Comparison of ENCODE assay signal across 14 cellular contexts in the genomic region with DNA sequence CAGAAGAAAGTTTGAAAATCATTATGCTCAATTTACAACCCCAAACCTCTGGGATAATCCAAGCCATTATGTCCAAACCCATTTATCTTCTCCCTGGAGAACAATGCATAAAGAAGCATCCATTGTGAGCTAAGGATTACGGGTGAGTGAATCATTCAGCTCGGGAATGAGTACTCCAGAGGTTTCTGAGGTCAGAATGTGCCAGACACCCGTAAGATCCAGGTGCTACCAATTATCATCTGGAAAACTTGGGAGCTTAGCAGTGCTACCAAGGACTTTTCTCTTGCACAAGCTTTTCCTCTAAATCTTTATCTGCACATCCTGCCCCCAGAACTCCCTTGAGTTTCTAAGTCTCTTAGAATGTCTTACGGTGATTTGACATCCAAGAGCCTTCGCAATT. TPM values are rescaled to one million over a fixed set of nuclear protein-coding genes. Genes with fewer than 3 reads are reported as not detected.
DNase-seq lines count a peak whose midpoint lies in the region; ATAC-seq and TF ChIP-seq lines count a peak whose summit lies in the region.
"Had no signal": no experiment of that assay in that cellular context is flagged by ENCODE, and none has a peak within 500 bp of the region (broad histone marks: within the 10 kb centered on the region; RNA-seq: fewer than 3 reads in every experiment).

No MANE protein-coding gene starts in this region.

- TF ChIP-seq CTCF in AG09309 (IDR thresholded peaks at IDR 0.05; ENCODE audit: control insufficient read depth, insufficient read depth, low read depth, low read length, missing control alignments) (no peak), HFF-Myc (IDR thresholded peaks at IDR 0.05; ENCODE audit: low read depth, low read length, missing control alignments) (no peak), astrocyte of the spinal cord (IDR thresholded peaks at IDR 0.05; ENCODE audit: low read depth, low read length) (no peak), chondrocyte (IDR thresholded peaks at IDR 0.05) (no peak)

- in situ Hi-C loops in astrocyte of the spinal cord (cut with HindIII; ENCODE audit: low sequenced_read_pairs) = no loop called here

- intact Hi-C loops in left ventricle myocardium superior (cut with micrococcal nuclease) = no loop called here

- no peak overlapping the region for H3K4me3 ChIP-seq in AG09309 (ENCODE audit: control insufficient read depth, low read depth, low read length)
- H3K4me3 ChIP-seq in HFF-Myc (replicated peaks; ENCODE audit: low read depth, low read length) = no peak overlapping the region
- no peak overlapping the region for H3K4me3 ChIP-seq in astrocyte of the spinal cord (ENCODE audit: low read depth, low read length)
- H3K4me3 ChIP-seq: tibial artery had no signal

- H3K9me3 Mint-ChIP-seq in chondrocyte (ENCODE audit: low read depth) = peaks cover 3% of the 10 kb centered on the region
- H3K9me3 Mint-ChIP-seq in activated naive CD4-positive, alpha-beta T cell treated with anti-CD3 and anti-CD28 coated beads, Interleukin-2, amount 10 ng/mL, durations not matched to agents 7 days and 5 days = no peaks in the 10 kb centered on the region
- H3K9me3 Mint-ChIP-seq: activated naive CD8-positive, alpha-beta T cell treated with anti-CD3 and anti-CD28 coated beads, Interleukin-2, amount 50 U/mL, for 24 hours; immature natural killer cell; WTC11 had no signal

- CTCF ChIA-PET in activated naive CD4-positive, alpha-beta T cell treated with anti-CD3 and anti-CD28 coated beads, Interleukin-2, amount 10 ng/mL, durations not matched to agents 7 days and 5 days (lab: Charles Lee) = no interaction called here

- H3K27ac Mint-ChIP-seq in chondrocyte (ENCODE audit: unreplicated experiment) = no peak overlapping the region
- H3K27ac Mint-ChIP-seq in activated naive CD4-positive, alpha-beta T cell treated with anti-CD3 and anti-CD28 coated beads, Interleukin-2, amount 10 ng/mL, durations not matched to agents 7 days and 5 days = no peak overlapping the region
- H3K27ac Mint-ChIP-seq: activated naive CD8-positive, alpha-beta T cell treated with anti-CD3 and anti-CD28 coated beads, Interleukin-2, amount 50 U/mL, for 24 hours; immature natural killer cell; WTC11 had no signal

- no peaks in the 10 kb centered on the region for H3K36me3 Mint-ChIP-seq in chondrocyte (ENCODE audit: low read depth)
- no peaks in the 10 kb centered on the region for H3K36me3 Mint-ChIP-seq in activated naive CD4-positive, alpha-beta T cell treated with anti-CD3 and anti-CD28 coated beads, Interleukin-2, amount 10 ng/mL, durations not matched to agents 7 days and 5 days
- H3K36me3 Mint-ChIP-seq: immature natural killer cell, WTC11 had no signal

- H3K27me3 Mint-ChIP-seq in chondrocyte (ENCODE audit: low read depth) = no peaks in the 10 kb centered on the region
- peaks cover 14% of the 10 kb centered on the region for H3K27me3 Mint-ChIP-seq in activated naive CD4-positive, alpha-beta T cell treated with anti-CD3 and anti-CD28 coated beads, Interleukin-2, amount 10 ng/mL, durations not matched to agents 7 days and 5 days

- H3K4me3 Mint-ChIP-seq in chondrocyte (ENCODE audit: unreplicated experiment) = no peak overlapping the region
- H3K4me3 Mint-ChIP-seq in activated naive CD4-positive, alpha-beta T cell treated with anti-CD3 and anti-CD28 coated beads, Interleukin-2, amount 10 ng/mL, durations not matched to agents 7 days and 5 days = no peak overlapping the region
- H3K4me3 Mint-ChIP-seq: activated naive CD8-positive, alpha-beta T cell treated with anti-CD3 and anti-CD28 coated beads, Interleukin-2, amount 50 U/mL, for 24 hours; immature natural killer cell; WTC11 had no signal

- peaks cover 28% of the 10 kb centered on the region for H3K4me1 Mint-ChIP-seq in chondrocyte (ENCODE audit: low read depth)
- H3K4me1 Mint-ChIP-seq in activated naive CD4-positive, alpha-beta T cell treated with anti-CD3 and anti-CD28 coated beads, Interleukin-2, amount 10 ng/mL, durations not matched to agents 7 days and 5 days = no peaks in the 10 kb centered on the region
- H3K4me1 Mint-ChIP-seq: immature natural killer cell had no signal

- DNase-seq in AG09309 (ENCODE audit: low read depth) (peak; percentile 78), HFF-Myc (ENCODE audit: extremely low read depth, low read depth) (peak; percentile 67), astrocyte of the spinal cord (ENCODE audit: low read depth, low spot score) (peak; percentile 65), left ventricle myocardium superior (no peak), hippocampal formation (lab: John Stamatoyannopoulos, UW) (no peak), chondrocyte (ENCODE audit: low spot score) (no peak)
- no peak for DNase-seq in activated naive CD4-positive, alpha-beta T cell treated with anti-CD3 and anti-CD28 coated beads, Interleukin-2, amount 10 ng/mL, durations not matched to agents 7 days and 5 days
- DNase-seq: activated naive CD8-positive, alpha-beta T cell treated with anti-CD3 and anti-CD28 coated beads, Interleukin-2, amount 50 U/mL, for 24 hours; immature natural killer cell; NCI-H1092 treated with DMSO at 0.1 percent for 48 hours; SW 1271; tibial artery had no signal

- ATAC-seq in left ventricle myocardium superior (peak; percentile 61), HG03520 (IDR thresholded peaks at IDR 0.05; ENCODE audit: unreplicated experiment) (no peak)
- ATAC-seq: activated naive CD8-positive, alpha-beta T cell treated with anti-CD3 and anti-CD28 coated beads, Interleukin-2, amount 50 U/mL, for 24 hours; WTC11 had no signal

RNA-seq across cellular contexts. Expression of gene SRPX, which starts 5.5 kb away (rescaled TPM):
- total RNA-seq in left ventricle myocardium superior = 45.2 TPM
- total RNA-seq in chondrocyte = 33.5 to 35.8 TPM (median 34.2 TPM) in 3 replicates

Comparison
In these comparisons a context has a peak if more than half of its experiments do, and no peak if none do; other contexts are left out.
1. DNase-seq: peak in AG09309 (single experiment), HFF-Myc (single experiment) and astrocyte of the spinal cord (single experiment); none in left ventricle myocardium superior (single experiment), hippocampal formation (0 of 2), chondrocyte (single experiment) and activated naive CD4-positive, alpha-beta T cell treated with anti-CD3 and anti-CD28 coated beads, Interleukin-2, amount 10 ng/mL, durations not matched to agents 7 days and 5 days (single experiment).